ENCODE assay signal across 9 cellular contexts in genomic region chr19:35143231-35143715, GRCh38. TPM values are rescaled to one million over a fixed set of nuclear protein-coding genes. Genes with fewer than 3 reads are reported as not detected.
DNase-seq lines count a peak whose midpoint lies in the region; ATAC-seq and TF ChIP-seq lines count a peak whose summit lies in the region.
"Had no signal": no experiment of that assay in that cellular context is flagged by ENCODE, and none has a peak within 500 bp of the region (broad histone marks: within the 10 kb centered on the region; RNA-seq: fewer than 3 reads in every experiment).

Gene FXYD7 (plus strand): TSS chr19:35143255. CDS start chr19:35143334, 79 bp downstream.

- H3K79me1 ChIP-seq in trophoblast cell (ENCODE audit: low read length) = no peaks in the 10 kb centered on the region

- H3K23ac ChIP-seq in trophoblast cell (ENCODE audit: low read length) = no peak within 1 kb of the TSS

- peak within 1 kb of the TSS; percentile 62 for H3K4me2 ChIP-seq in OCI-LY1 (ENCODE audit: low read length)
- H3K4me2 ChIP-seq in trophoblast cell (ENCODE audit: low read length) = peak within 1 kb of the TSS; percentile 42

- peak within 1 kb of the TSS; percentile 37 for H3K27ac ChIP-seq in OCI-LY1 (ENCODE audit: low read depth, low read length, poor library complexity, severe bottlenecking)
- peak within 1 kb of the TSS; percentile 42 for H3K27ac ChIP-seq in effector memory CD4-positive, alpha-beta T cell (ENCODE audit: insufficient read depth, low read length, poor library complexity, severe bottlenecking)
- no peak within 1 kb of the TSS for H3K27ac ChIP-seq in trophoblast cell (ENCODE audit: low read depth, low read length)

- H2AFZ ChIP-seq in OCI-LY1 (ENCODE audit: low read length) (no peak within 1 kb of the TSS), trophoblast cell (ENCODE audit: insufficient read depth, low read length, poor library complexity) (no peak within 1 kb of the TSS)

- TF ChIP-seq CTCF in OCI-LY1 (IDR thresholded peaks at IDR 0.05; ENCODE audit: low read length) = no peak

- H4K20me1 ChIP-seq in OCI-LY1 (ENCODE audit: insufficient read depth, low read length) = no peaks in the 10 kb centered on the region

- no peak for ATAC-seq in HG03159 (IDR thresholded peaks at IDR 0.05; ENCODE audit: unreplicated experiment)
- no peak for ATAC-seq in HG03039 (IDR thresholded peaks at IDR 0.05; ENCODE audit: unreplicated experiment)

- no peak within 1 kb of the TSS for H4K91ac ChIP-seq in trophoblast cell (ENCODE audit: low read depth, low read length)

- H2BK120ac ChIP-seq in trophoblast cell (ENCODE audit: insufficient read depth, low read length, poor library complexity) = no peak within 1 kb of the TSS

- no peaks in the 10 kb centered on the region; the same call in 1 of the 2 replicates for H3F3A ChIP-seq in OCI-LY1 (ENCODE audit: insufficient read depth, low read length)

- H4K12ac ChIP-seq in trophoblast cell (ENCODE audit: low read depth, low read length) = no peak within 1 kb of the TSS

- H3K4me3 ChIP-seq in OCI-LY1 (ENCODE audit: low read depth, low read length, poor library complexity, severe bottlenecking) = peak within 1 kb of the TSS; percentile 44
- H3K4me3 ChIP-seq in effector memory CD4-positive, alpha-beta T cell (ENCODE audit: insufficient read depth, low read depth, low read length, poor library complexity, severe bottlenecking) = peak within 1 kb of the TSS; percentile 53
- no peak within 1 kb of the TSS for H3K4me3 ChIP-seq in trophoblast cell (ENCODE audit: low read depth, low read length)

- no peak within 1 kb of the TSS for H2AK5ac ChIP-seq in trophoblast cell (ENCODE audit: low read length)

- H4K8ac ChIP-seq in trophoblast cell (ENCODE audit: low read depth, low read length) = no peak within 1 kb of the TSS

- H3K18ac ChIP-seq in trophoblast cell (ENCODE audit: low read length) = no peak within 1 kb of the TSS

- H3K79me2 ChIP-seq in OCI-LY1 (ENCODE audit: insufficient read depth, low read length) (no peaks in the 10 kb centered on the region), trophoblast cell (ENCODE audit: control insufficient read depth, insufficient read depth, low read length, poor library complexity) (no peaks in the 10 kb centered on the region)

- H3K9ac ChIP-seq in OCI-LY1 (ENCODE audit: low read length) (peak within 1 kb of the TSS; percentile 27; the same call in 1 of the 2 replicates), trophoblast cell (ENCODE audit: low read length) (no peak within 1 kb of the TSS)

- peaks cover 15% of the 10 kb centered on the region for H3K4me1 ChIP-seq in OCI-LY1 (ENCODE audit: insufficient read depth, low read length, severe bottlenecking)
- peaks cover 46% of the 10 kb centered on the region for H3K4me1 ChIP-seq in effector memory CD4-positive, alpha-beta T cell (ENCODE audit: control insufficient read depth, insufficient read depth, low read length, poor library complexity, severe bottlenecking)
- H3K4me1 ChIP-seq in trophoblast cell (ENCODE audit: control insufficient read depth in 1 of 2, insufficient read depth in 2 of 2, low read length in 2 of 2) = peaks cover 0 to 8% of the 10 kb centered on the region in 2 experiments

- WGBS in trophoblast cell (ENCODE audit: extremely low coverage, insufficient coverage, insufficient read length) = no CpG with 5 or more reads among the region's 31 CpGs

- H3K4ac ChIP-seq in trophoblast cell (ENCODE audit: low read depth, low read length) = no peak within 1 kb of the TSS

- H3K36me3 ChIP-seq in OCI-LY1 (ENCODE audit: insufficient read depth, low read length) (no peaks in the 10 kb centered on the region), trophoblast cell (ENCODE audit: control insufficient read depth in 1 of 2, insufficient read depth in 2 of 2, low read length in 2 of 2) (no peaks in the 10 kb centered on the region)
- H3K36me3 ChIP-seq in effector memory CD4-positive, alpha-beta T cell (ENCODE audit: control insufficient read depth, insufficient read depth, low read length) = no peaks in the 10 kb centered on the region

- no peaks in the 10 kb centered on the region for H3K27me3 ChIP-seq in OCI-LY1 (ENCODE audit: insufficient read depth, low read length)
- no peaks in the 10 kb centered on the region for H3K27me3 ChIP-seq in effector memory CD4-positive, alpha-beta T cell (replicated peaks; ENCODE audit: control insufficient read depth, insufficient read depth, low read length, poor library complexity, severe bottlenecking)
- peaks cover 26% of the 10 kb centered on the region for H3K27me3 ChIP-seq in trophoblast cell (ENCODE audit: insufficient read depth, low read length)

- no peaks in the 10 kb centered on the region for H3K9me3 ChIP-seq in OCI-LY1 (ENCODE audit: low read length)
- no peaks in the 10 kb centered on the region for H3K9me3 ChIP-seq in effector memory CD4-positive, alpha-beta T cell (ENCODE audit: control insufficient read depth, low read length)
- H3K9me3 ChIP-seq in trophoblast cell (ENCODE audit: insufficient read depth, low read depth, low read length) = no peaks in the 10 kb centered on the region

- DNase-seq in NCI-H1105 (lab: John Stamatoyannopoulos, UW) (peak; percentile 3), NCI-H1105 treated with DMSO at 0.1 percent for 48 hours (lab: John Stamatoyannopoulos, UW) (no peak), trophoblast cell (no peak), GM19238 (ENCODE audit: insufficient read length, low spot score) (no peak)
- DNase-seq in effector memory CD4-positive, alpha-beta T cell = no peak

- no peak within 1 kb of the TSS for H3K14ac ChIP-seq in trophoblast cell (ENCODE audit: low read length)

- no peaks in the 10 kb centered on the region for H3K9me2 ChIP-seq in OCI-LY1 (ENCODE audit: low read depth, low read length)

- no peak within 1 kb of the TSS for H2BK5ac ChIP-seq in trophoblast cell (ENCODE audit: low read depth, low read length, poor library complexity)

- H2BK12ac ChIP-seq in trophoblast cell (ENCODE audit: low read length) = no peak within 1 kb of the TSS

RNA-seq across cellular contexts. Expression of gene FXYD7, which starts in this region (rescaled TPM):
- polyA plus RNA-seq in trophoblast cell (2013) = 0.14 and 0.32 TPM in 2 replicates
- polyA plus RNA-seq: AG04450 had no signal
